ENCODE assay signal across 13 cellular contexts in the genomic region with DNA sequence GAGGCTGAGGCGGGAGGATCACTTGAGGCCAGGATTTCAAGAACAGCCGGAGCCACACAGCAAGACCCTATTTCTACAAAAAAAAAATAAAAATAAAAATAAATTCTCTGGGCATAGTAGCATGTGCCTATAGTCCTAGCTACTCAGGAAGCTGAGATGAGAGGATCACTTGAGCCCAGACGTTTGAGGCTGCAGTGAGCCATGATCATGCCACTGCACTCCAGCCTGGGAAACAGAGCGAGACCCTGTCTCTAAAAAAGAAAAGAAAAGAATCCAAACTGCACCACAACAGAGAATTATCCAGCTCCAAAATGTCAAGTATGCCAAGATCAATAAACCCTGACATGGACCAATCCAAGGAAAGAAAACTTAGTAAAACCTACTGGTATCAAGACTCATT.
DNase-seq lines count a peak whose midpoint lies in the region; ATAC-seq and TF ChIP-seq lines count a peak whose summit lies in the region.
"Had no signal": no experiment of that assay in that cellular context is flagged by ENCODE, and none has a peak within 500 bp of the region (broad histone marks: within the 10 kb centered on the region; RNA-seq: fewer than 3 reads in every experiment).

No MANE protein-coding gene starts in this region.

- H3K27ac ChIP-seq in CD8-positive, alpha-beta T cell (ENCODE audit: low read depth, low read length) = no peak overlapping the region
- peak overlapping the region; percentile 77 for H3K27ac ChIP-seq in PC-9
- H3K27ac ChIP-seq in esophagus squamous epithelium = peak overlapping the region; percentile 64 to 83 (median 80)
- H3K27ac ChIP-seq in prostate gland = peak overlapping the region; percentile 78 to 83
- no peak overlapping the region for H3K27ac ChIP-seq in osteoblast (ENCODE audit: low read depth, low read length)

- H3K4me3 Mint-ChIP-seq in CD8-positive, alpha-beta T cell = no peak overlapping the region
- H3K4me3 Mint-ChIP-seq: IgD-negative memory B cell had no signal

- peaks cover 25% of the 10 kb centered on the region for H3K36me3 ChIP-seq in CD8-positive, alpha-beta T cell (ENCODE audit: insufficient read depth, low read length)
- H3K36me3 ChIP-seq in PC-9 (ENCODE audit: low read depth) (no peaks in the 10 kb centered on the region), esophagus squamous epithelium (no peaks in the 10 kb centered on the region), prostate gland (no peaks in the 10 kb centered on the region), osteoblast (ENCODE audit: insufficient read depth, low read length) (no peaks in the 10 kb centered on the region)

- H3K9me2 ChIP-seq in PC-9 (ENCODE audit: insufficient read depth) = no peaks in the 10 kb centered on the region

- WGBS in esophagus squamous epithelium, 2 donors = 48 to 64% methylated on average over 4 of the region's 4 CpGs
- WGBS in prostate gland = 67% methylated on average over 4 of the region's 4 CpGs

- no peak for DNase-seq in CD8-positive, alpha-beta T cell
- DNase-seq in PC-9 (no peak), esophagus squamous epithelium (lab: John Stamatoyannopoulos, UW) (no peak), prostate gland (ENCODE audit: low spot score) (no peak), omental fat pad (ENCODE audit: low spot score) (no peak), osteoblast (ENCODE audit: insufficient read length, low spot score, missing footprints) (no peak)
- DNase-seq: H7, NCI-H1417 treated with DMSO at 0.1 percent for 48 hours, NCI-H2029, NCI-H2171 treated with DMSO at 0.1 percent for 48 hours had no signal

- no peaks in the 10 kb centered on the region for H3K27me3 ChIP-seq in CD8-positive, alpha-beta T cell (ENCODE audit: insufficient read depth, low read length)
- no peaks in the 10 kb centered on the region for H3K27me3 ChIP-seq in PC-9 (ENCODE audit: insufficient read depth, low read depth)
- no peaks in the 10 kb centered on the region for H3K27me3 ChIP-seq in esophagus squamous epithelium
- H3K27me3 ChIP-seq in prostate gland (replicated peaks; ENCODE audit: insufficient read depth) = no peaks in the 10 kb centered on the region
- no peaks in the 10 kb centered on the region for H3K27me3 ChIP-seq in osteoblast (ENCODE audit: insufficient read depth, low read length)

- no peaks in the 10 kb centered on the region for H3K4me1 ChIP-seq in CD8-positive, alpha-beta T cell (ENCODE audit: insufficient read depth, low read length)
- H3K4me1 ChIP-seq in PC-9 (replicated peaks; ENCODE audit: insufficient read depth) = peaks cover 37% of the 10 kb centered on the region
- H3K4me1 ChIP-seq in esophagus squamous epithelium = peaks cover 19 to 83% (median 36%) of the 10 kb centered on the region in 3 donors
- peaks cover 22% of the 10 kb centered on the region for H3K4me1 ChIP-seq in prostate gland (replicated peaks)
- H3K4me1 ChIP-seq in osteoblast (ENCODE audit: insufficient read depth, low read length) = no peaks in the 10 kb centered on the region

- H3K27ac Mint-ChIP-seq in CD8-positive, alpha-beta T cell = peak overlapping the region; percentile 61
- H3K27ac Mint-ChIP-seq: IgD-negative memory B cell had no signal

- H3K27me3 Mint-ChIP-seq in CD8-positive, alpha-beta T cell (ENCODE audit: low read depth) = no peaks in the 10 kb centered on the region
- H3K27me3 Mint-ChIP-seq: IgD-negative memory B cell had no signal

- H3K4me2 ChIP-seq in PC-9 (peak overlapping the region; percentile 72; the same call in 1 of the 2 replicates), osteoblast (ENCODE audit: insufficient read depth, low read length) (no peak overlapping the region)

- H3K9me3 ChIP-seq in CD8-positive, alpha-beta T cell (ENCODE audit: low read length) = no peaks in the 10 kb centered on the region
- H3K9me3 ChIP-seq in PC-9 (ENCODE audit: insufficient read depth, low read depth) (no peaks in the 10 kb centered on the region), esophagus squamous epithelium (no peaks in the 10 kb centered on the region), prostate gland (no peaks in the 10 kb centered on the region), osteoblast (ENCODE audit: low read depth, low read length) (no peaks in the 10 kb centered on the region)

- POLR2A ChIA-PET in CD8-positive, alpha-beta T cell (lab: Charles Lee) = no interaction called here
- POLR2A ChIA-PET in PC-9 (lab: Charles Lee; ENCODE audit: unreplicated experiment) = interaction anchor here (0.7 kb wide), 1 partner anchor 1446 kb away, joined by 8 read pairs; no protein-coding TSS in a partner anchor

- H4K20me1 ChIP-seq in PC-9 (ENCODE audit: insufficient read depth) (no peaks in the 10 kb centered on the region), osteoblast (ENCODE audit: insufficient read depth, low read length) (no peaks in the 10 kb centered on the region)

- no TSS peak for BruUV-seq in PC-9 (replicated peaks; lab: Mats Ljungman, UMichigan)

- no peak overlapping the region for H3K4me3 ChIP-seq in CD8-positive, alpha-beta T cell (ENCODE audit: low read depth, low read length)
- H3K4me3 ChIP-seq in PC-9 (no peak overlapping the region), esophagus squamous epithelium (no peak overlapping the region), prostate gland (no peak overlapping the region), osteoblast (ENCODE audit: insufficient read depth, low read length) (no peak overlapping the region)

- H3K79me2 ChIP-seq in PC-9 (ENCODE audit: low read depth) (no peaks in the 10 kb centered on the region), osteoblast (ENCODE audit: insufficient read depth, low read length) (no peaks in the 10 kb centered on the region)

- intact Hi-C loops in CD8-positive, alpha-beta T cell (cut with DNase I, micrococcal nuclease) = no loop called here
- intact Hi-C loops in PC-9 (cut with micrococcal nuclease; ENCODE audit: unreplicated experiment) (loop anchor here (5.0 kb wide), 1 partner anchor 33 kb away; no protein-coding TSS in a partner anchor), esophagus squamous epithelium (cut with DNase I) (no loop called here), prostate gland (cut with DNase I) (no loop called here)

- no peak for TF ChIP-seq POLR2A in esophagus squamous epithelium (IDR thresholded peaks at IDR 0.05)
- no peak for TF ChIP-seq POLR2A in prostate gland (IDR thresholded peaks at IDR 0.05)

- peaks cover 3% of the 10 kb centered on the region for H3K4me1 Mint-ChIP-seq in CD8-positive, alpha-beta T cell (ENCODE audit: low read depth)

- TF ChIP-seq CTCF in CD8-positive, alpha-beta T cell (IDR thresholded peaks at IDR 0.05) = no peak
- TF ChIP-seq CTCF in PC-9 (conservative IDR thresholded peaks at IDR 0.05) (no peak), esophagus squamous epithelium (IDR thresholded peaks at IDR 0.05) (no peak), prostate gland (IDR thresholded peaks at IDR 0.05) (no peak), omental fat pad (IDR thresholded peaks at IDR 0.05) (no peak), osteoblast (IDR thresholded peaks at IDR 0.05; ENCODE audit: extremely low read depth, low read depth, low read length) (no peak)

- H3K36me3 Mint-ChIP-seq in CD8-positive, alpha-beta T cell = peaks cover 75% of the 10 kb centered on the region

- ATAC-seq in CD8-positive, alpha-beta T cell = no peak
- no peak for ATAC-seq in omental fat pad (ENCODE audit: low FRiP score)
- no peak for ATAC-seq in GM19397 (IDR thresholded peaks at IDR 0.05; ENCODE audit: unreplicated experiment)
- ATAC-seq: Panc1 had no signal

- no peak overlapping the region for H2AFZ ChIP-seq in PC-9
- no peak overlapping the region for H2AFZ ChIP-seq in osteoblast (ENCODE audit: low read length)

- H3F3A ChIP-seq in PC-9 (ENCODE audit: insufficient read depth, low read depth) = peaks cover 19% of the 10 kb centered on the region

- CTCF ChIA-PET in CD8-positive, alpha-beta T cell (lab: Charles Lee) = no interaction called here
- CTCF ChIA-PET in PC-9 (lab: Charles Lee) = no interaction called here

- H3K9me3 Mint-ChIP-seq in CD8-positive, alpha-beta T cell = no peaks in the 10 kb centered on the region
- H3K9me3 Mint-ChIP-seq: IgD-negative memory B cell had no signal

Comparison
In these comparisons a context has a peak if more than half of its experiments do, and no peak if none do; other contexts are left out.
1. H3K27ac ChIP-seq: peak in PC-9 (single experiment), esophagus squamous epithelium (4 of 4) and prostate gland (2 of 2); none in CD8-positive, alpha-beta T cell (single experiment) and osteoblast (single experiment).